In genomic region chr10:87750001-87750651, GRCh38 we compare ENCODE assay signal across 9 cellular contexts.
DNase-seq lines count a peak whose midpoint lies in the region; ATAC-seq and TF ChIP-seq lines count a peak whose summit lies in the region.
"Had no signal": no experiment of that assay in that cellular context is flagged by ENCODE, and none has a peak within 500 bp of the region (broad histone marks: within the 10 kb centered on the region; RNA-seq: fewer than 3 reads in every experiment).

No MANE protein-coding gene starts in this region.

- peaks cover 4% of the 10 kb centered on the region; the same call in 1 of the 2 replicates for H3K9me1 ChIP-seq in IMR-90 (ENCODE audit: insufficient read depth, low read length)

- ATAC-seq in IMR-90 (ENCODE audit: low read depth) (peak; percentile 25; the same call in 1 of the 2 replicates), HG02938 (IDR thresholded peaks at IDR 0.05; ENCODE audit: unreplicated experiment) (no peak)

- H2BK5ac ChIP-seq in IMR-90 (ENCODE audit: low read depth, low read length, poor library complexity, severe bottlenecking), result no peak overlapping the region

- H3K23ac ChIP-seq in IMR-90 (ENCODE audit: low read depth, low read length), result no peak overlapping the region

- POLR2A ChIA-PET in IMR-90 (lab: Charles Lee; ENCODE audit: unreplicated experiment), result interaction anchor here (0.5 kb wide), 1 partner anchor 408 kb away, joined by 3 read pairs; no protein-coding TSS in a partner anchor

- H3K9me3 ChIP-seq in IMR-90 (ENCODE audit: control insufficient read depth, insufficient read depth, low read length), result no peaks in the 10 kb centered on the region

- H2AFZ ChIP-seq in IMR-90 (replicated peaks; ENCODE audit: low read length, poor library complexity), result no peak overlapping the region

- peak overlapping the region; percentile 35 for H3K27ac Mint-ChIP-seq in mesothelial cell of epicardium

- H4K91ac ChIP-seq in IMR-90 (ENCODE audit: insufficient read depth, low read depth, low read length), result no peak overlapping the region

- H3K9me3 Mint-ChIP-seq in mesothelial cell of epicardium, result no peaks in the 10 kb centered on the region

- peaks cover 10% of the 10 kb centered on the region for H3K36me3 Mint-ChIP-seq in mesothelial cell of epicardium

- no peak overlapping the region for H2BK20ac ChIP-seq in IMR-90 (ENCODE audit: low read depth, low read length)

- no peak overlapping the region for H2AK9ac ChIP-seq in IMR-90 (replicated peaks; ENCODE audit: low read depth, low read length, poor library complexity)

- peaks cover 10% of the 10 kb centered on the region; the same call in 1 of the 2 replicates for H3K36me3 ChIP-seq in IMR-90 (ENCODE audit: control insufficient read depth, insufficient read depth, low read length)

- peaks cover 2% of the 10 kb centered on the region for H3K4me1 ChIP-seq in IMR-90 (ENCODE audit: control insufficient read depth, insufficient read depth, low read length)

- H3K27me3 ChIP-seq in IMR-90 (ENCODE audit: control insufficient read depth, insufficient read depth, low read length), result no peaks in the 10 kb centered on the region

- WGBS in IMR-90 (ENCODE audit: extremely low coverage in 2 of 2, insufficient read length in 1 of 2), 2 experiments, result 54% methylated on average over 2 of the region's 4 CpGs; no CpG with 5 or more reads in 1 of the 2 experiments

- no TSS peak for BruUV-seq in IMR-90 (replicated peaks; lab: Mats Ljungman, UMichigan)

- no peak overlapping the region for H4K8ac ChIP-seq in IMR-90 (ENCODE audit: low read depth in 2 of 2, low read length in 2 of 2)

- dilution Hi-C loops in IMR-90 (cut with HindIII; ENCODE audit: low sequenced_read_pairs, unreplicated experiment), result no loop called here

- no peak overlapping the region for H3K4me3 ChIP-seq in IMR-90 (ENCODE audit: insufficient read depth, low read depth, low read length)

- no peak overlapping the region for H3K27ac ChIP-seq in IMR-90 (ENCODE audit: insufficient read depth, low read length)

- H3K4me3 Mint-ChIP-seq in mesothelial cell of epicardium, result no peak overlapping the region

- H3K27me3 Mint-ChIP-seq in mesothelial cell of epicardium (ENCODE audit: low read depth), result no peaks in the 10 kb centered on the region

- no peak overlapping the region for H2BK15ac ChIP-seq in IMR-90 (ENCODE audit: low read depth, low read length)

- H3K4me1 Mint-ChIP-seq in mesothelial cell of epicardium, result peaks cover 9% of the 10 kb centered on the region

- no peak overlapping the region for H3K9ac ChIP-seq in IMR-90 (ENCODE audit: low read depth, low read length)

- H3K18ac ChIP-seq in IMR-90 (ENCODE audit: low read depth, low read length), result no peak overlapping the region

- H3K4me2 ChIP-seq in IMR-90 (ENCODE audit: low read depth, low read length), result 0 out of 2 replicates have a peak overlapping the region, but pooled peaks have one; percentile 11

- TF ChIP-seq RAD21 in IMR-90 (IDR thresholded peaks at IDR 0.05; ENCODE audit: low read length), result no peak

- no peaks in the 10 kb centered on the region; the same call in 1 of the 2 replicates for H4K20me1 ChIP-seq in IMR-90 (ENCODE audit: insufficient read depth, low read length)

- H3K79me1 ChIP-seq in IMR-90 (ENCODE audit: low read depth in 1 of 2, low read length in 2 of 2), result peaks cover 0 to 11% of the 10 kb centered on the region in 2 experiments; a peak in 3 of 4 replicates

- no peak for TF ChIP-seq POLR2A in IMR-90 (IDR thresholded peaks at IDR 0.05; ENCODE audit: low read depth, low read length)

- H3K4ac ChIP-seq in IMR-90 (ENCODE audit: low read depth, low read length), result no peak overlapping the region

- H2BK120ac ChIP-seq in IMR-90 (ENCODE audit: low read depth, low read length), result no peak overlapping the region

- H2AK5ac ChIP-seq in IMR-90 (ENCODE audit: low read depth, low read length), result no peak overlapping the region

- in situ Hi-C loops in IMR-90 (cut with MboI; ENCODE audit: low sequenced_read_pairs), result no loop called here

- no peak overlapping the region for H3K56ac ChIP-seq in IMR-90 (ENCODE audit: extremely low read depth, insufficient read depth, low read length)

- intact Hi-C loops in IMR-90 (cut with micrococcal nuclease), result no loop called here

- H4K5ac ChIP-seq in IMR-90 (ENCODE audit: low read depth, low read length), result no peak overlapping the region

- H3K14ac ChIP-seq in IMR-90 (replicated peaks; ENCODE audit: low read depth, low read length), result no peak overlapping the region

- TF ChIP-seq CTCF in IMR-90 (conservative IDR thresholded peaks at IDR 0.05; ENCODE audit: low read depth, low read length) (no peak), mesothelial cell of epicardium (IDR thresholded peaks at IDR 0.05; ENCODE audit: unreplicated experiment) (no peak)

- DNase-seq in GM03348 (ENCODE audit: low spot score), result peak; percentile 56
- peak; percentile 61 for DNase-seq in IMR-90
- DNase-seq in dedifferentiated amniotic fluid mesenchymal stem cell (ENCODE audit: extremely low spot score), result peak; percentile 58
- DNase-seq in mesothelial cell of epicardium (ENCODE audit: low spot score in 2 of 2, unreplicated experiment in 2 of 2), result no peak
- DNase-seq in T-helper 1 cell, result no peak
- DNase-seq in NCI-H446 (lab: John Stamatoyannopoulos, UW), result no peak
- no peak for DNase-seq in NCI-H2196 (lab: John Stamatoyannopoulos, UW; ENCODE audit: unreplicated experiment)
- DNase-seq: aorta had no signal

- CTCF ChIA-PET in IMR-90 (lab: Yijun Ruan, JAX), result interaction anchor here (1.0 to 1.2 kb wide), 2 partner anchors 9 to 12 kb away, joined by 3 to 4 read pairs; no protein-coding TSS in a partner anchor

TF ChIP-seq in IMR-90, 13 proteins besides CTCF, POLR2A, EP300 and RAD21:
- no peak for TF ChIP-seq MXI1 (IDR thresholded peaks at IDR 0.05; ENCODE audit: borderline replicate concordance, low read depth, low read length)
- no peak for TF ChIP-seq CEBPB (IDR thresholded peaks at IDR 0.05; ENCODE audit: low read depth, low read length)
- TF ChIP-seq ELK1 (IDR thresholded peaks at IDR 0.05; ENCODE audit: borderline replicate concordance, low read depth, low read length), result no peak
- TF ChIP-seq MAZ (IDR thresholded peaks at IDR 0.05; ENCODE audit: borderline replicate concordance, low read depth, low read length), result no peak
- no peak for TF ChIP-seq FOS (IDR thresholded peaks at IDR 0.05; ENCODE audit: low read depth, low read length)
- no peak for TF ChIP-seq RCOR1 (IDR thresholded peaks at IDR 0.05; ENCODE audit: insufficient replicate concordance, low read length)
- no peak for TF ChIP-seq BHLHE40 (IDR thresholded peaks at IDR 0.05; ENCODE audit: low read depth, low read length)
- no peak for TF ChIP-seq RFX5 (IDR thresholded peaks at IDR 0.05; ENCODE audit: low read depth, low read length)
- TF ChIP-seq NFE2L2 (IDR thresholded peaks at IDR 0.05; ENCODE audit: low read depth, low read length), result no peak

Comparison
In these comparisons a context has a peak if more than half of its experiments do, and no peak if none do; other contexts are left out.
1. DNase-seq: peak in GM03348 (single experiment), IMR-90 (single experiment) and dedifferentiated amniotic fluid mesenchymal stem cell (single experiment); none in mesothelial cell of epicardium (0 of 2), T-helper 1 cell (0 of 5), NCI-H446 (0 of 2) and NCI-H2196 (single experiment).